Comparison of ENCODE assay signal across 8 cellular contexts in genomic region chr14:49863483-49864262, GRCh38. TPM values are rescaled to one million over a fixed set of nuclear protein-coding genes. Genes with fewer than 3 reads are reported as not detected.
A peak's percentile ranks its signal among the peaks of the same experiment; 100 is the strongest.
DNase-seq lines count a peak whose midpoint lies in the region; ATAC-seq, FAIRE-seq and TF ChIP-seq lines count a peak whose summit lies in the region.

No MANE protein-coding gene starts in this region.

- DNase-seq in AG04450 (ENCODE audit: low read depth, low spot score) (no peak), HCT116 (ENCODE audit: low read depth, low spot score) (no peak), GM12878 (ENCODE audit: low read depth, low spot score) (no peak), mesendoderm (peak; percentile 63), middle frontal gyrus (ENCODE audit: extremely low spot score, low spot score) (no peak), GF-D8 (lab: John Stamatoyannopoulos, UW) (no peak), NCI-H345 treated with DMSO at 0.1 percent for 48 hours (lab: John Stamatoyannopoulos, UW; ENCODE audit: unreplicated experiment) (no peak)

- peak overlapping the region; percentile 84 for H3K56ac ChIP-seq in mesendoderm (ENCODE audit: low read length)

- no peak for TF ChIP-seq POLR2A in HCT116 (IDR thresholded peaks at IDR 0.05; ENCODE audit: borderline replicate concordance, extremely low read depth, insufficient read depth, insufficient read length)
- TF ChIP-seq POLR2A in GM12878 (IDR thresholded peaks at IDR 0.05; ENCODE audit: low read depth, low read length), result 0 out of 2 replicates have a peak, but pooled peaks have one; percentile 17

- H3K9ac ChIP-seq in HCT116 (ENCODE audit: low read length), result peak overlapping the region; percentile 93
- H3K9ac ChIP-seq in GM12878 (ENCODE audit: control insufficient read depth, insufficient read depth, low read length), result peak overlapping the region; percentile 75
- peak overlapping the region; percentile 70 for H3K9ac ChIP-seq in mesendoderm (ENCODE audit: low read length)

- RAD21 ChIA-PET in HCT116 (lab: Charles Lee; ENCODE audit: low non-redundant PET in 1 of 2, low total read pairs in 2 of 2, uncharacterized antibody in 2 of 2, unreplicated experiment in 2 of 2), result no interaction called here
- RAD21 ChIA-PET in GM12878 (lab: Charles Lee; ENCODE audit: unreplicated experiment), result interaction anchor here (0.8 to 6.3 kb wide), 28 partner anchors 8 to 398 kb away, joined by 3 to 80 read pairs (median 6); partner anchors contain the start of genes ARF6, DNAAF2, MGAT2 and NEMF

- POLR2A ChIA-PET in AG04450 (lab: Yijun Ruan, JAX), result interaction anchor here (0.7 to 2.5 kb wide), 5 partner anchors 11 to 253 kb away, joined by 3 to 28 read pairs (median 6); partner anchors contain the start of genes NEMF and VCPKMT
- POLR2A ChIA-PET in HCT116 (lab: Charles Lee), result interaction anchor here (0.7 to 1.9 kb wide), 7 partner anchors 8 to 253 kb away, joined by 3 to 8 read pairs (median 3); partner anchors contain the start of genes ARF6, DNAAF2 and VCPKMT
- POLR2A ChIA-PET in GM12878 (lab: Charles Lee), result interaction anchor here (0.6 to 5.1 kb wide), 35 partner anchors 12 to 258 kb away, joined by 3 to 54 read pairs (median 5); partner anchors contain the start of genes MGAT2, NEMF, RPL36AL and VCPKMT

- H2AFZ ChIP-seq in HCT116 (ENCODE audit: low read depth, low read length, poor library complexity, severe bottlenecking) (no peak overlapping the region), GM12878 (ENCODE audit: control insufficient read depth, low read depth, low read length) (peak overlapping the region; percentile 38)

- no peaks in the 10 kb centered on the region for H3K79me1 ChIP-seq in mesendoderm (ENCODE audit: low read length)

- H2AK5ac ChIP-seq in mesendoderm (ENCODE audit: low read length), result no peak overlapping the region

- in situ Hi-C loops in GM12878 (cut with MboI), result loop anchor here (10.0 kb wide), 1 partner anchor 231 kb away; no protein-coding TSS in a partner anchor

- H4K20me1 ChIP-seq in HCT116 (ENCODE audit: insufficient read depth) (no peaks in the 10 kb centered on the region), GM12878 (ENCODE audit: control insufficient read depth, insufficient read depth) (no peaks in the 10 kb centered on the region)

- no peak overlapping the region for H3K23ac ChIP-seq in mesendoderm (ENCODE audit: low read length)

- H2BK15ac ChIP-seq in mesendoderm (replicated peaks; ENCODE audit: low read depth), result no peak overlapping the region

- no peaks in the 10 kb centered on the region for H3K36me3 ChIP-seq in HCT116 (ENCODE audit: control insufficient read depth in 1 of 2, insufficient read depth in 2 of 2, low read length in 2 of 2)
- no peaks in the 10 kb centered on the region for H3K36me3 ChIP-seq in GM12878 (ENCODE audit: control insufficient read depth in 2 of 2, insufficient read depth in 2 of 2, low read length in 1 of 2)
- H3K36me3 ChIP-seq in mesendoderm (ENCODE audit: control insufficient read depth, insufficient read depth, low read length), result no peaks in the 10 kb centered on the region

- H3K27me3 ChIP-seq in AG04450 (ENCODE audit: control insufficient read depth, insufficient read depth, low read length) (no peaks in the 10 kb centered on the region), HCT116 (ENCODE audit: insufficient read depth, low read length) (no peaks in the 10 kb centered on the region), GM12878 (replicated peaks in 1 of 2; ENCODE audit: control insufficient read depth in 2 of 2, insufficient read depth in 2 of 2, low read length in 1 of 2) (no peaks in the 10 kb centered on the region), mesendoderm (ENCODE audit: insufficient read depth, low read length, poor library complexity) (no peaks in the 10 kb centered on the region)

- no peak for FAIRE-seq in GM12878 (lab: Jason Lieb, UNC)

- H4K8ac ChIP-seq in mesendoderm (ENCODE audit: low read depth, low read length), result no peak overlapping the region

- TF ChIP-seq EP300 in GM12878 (IDR thresholded peaks at IDR 0.05; ENCODE audit: borderline replicate concordance in 1 of 2, control insufficient read depth in 1 of 2, low read depth in 2 of 2, low read length in 2 of 2), result no peak

- H4K5ac ChIP-seq in mesendoderm (ENCODE audit: low read length), result no peak overlapping the region

- H3K27ac ChIP-seq in AG04450 (ENCODE audit: low read depth, low read length) (peak overlapping the region; percentile 100), HCT116 (ENCODE audit: low read depth, low read length) (peak overlapping the region; percentile 61), GM12878 (ENCODE audit: control insufficient read depth, insufficient read depth) (peak overlapping the region; percentile 73), mesendoderm (ENCODE audit: low read depth, low read length) (no peak overlapping the region)

- H3K4me1 ChIP-seq in HCT116 (ENCODE audit: control insufficient read depth in 1 of 2, insufficient read depth in 2 of 2, low read length in 2 of 2) (peaks cover 15 to 53% of the 10 kb centered on the region in 2 experiments; a peak in 3 of 4 replicates), GM12878 (ENCODE audit: control insufficient read depth, insufficient read depth, low read length) (peaks cover 5% of the 10 kb centered on the region), mesendoderm (ENCODE audit: control insufficient read depth, low read depth, low read length) (no peaks in the 10 kb centered on the region)

- H3K4ac ChIP-seq in mesendoderm (ENCODE audit: low read depth, low read length), result peak overlapping the region; percentile 70

- H3K9me3 ChIP-seq in AG04450 (ENCODE audit: control insufficient read depth, insufficient read depth, low read length) (peaks cover 4% of the 10 kb centered on the region; the same call in 1 of the 2 replicates), HCT116 (ENCODE audit: control insufficient read depth in 1 of 2, insufficient read depth in 1 of 2, low read depth in 1 of 2, low read length in 2 of 2) (no peaks in the 10 kb centered on the region), GM12878 (replicated peaks; ENCODE audit: control insufficient read depth, insufficient read depth, low read length) (no peaks in the 10 kb centered on the region; the same call in 1 of the 3 replicates)

- BruUV-seq in HCT116 (replicated peaks; lab: Mats Ljungman, UMichigan) (no TSS peak), GM12878 (replicated peaks; lab: Mats Ljungman, UMichigan) (no TSS peak)

- no peak overlapping the region for H2BK120ac ChIP-seq in mesendoderm (ENCODE audit: low read depth, low read length)

- TF ChIP-seq RAD21 in HCT116 (IDR thresholded peaks at IDR 0.05; ENCODE audit: low read depth), result no peak
- TF ChIP-seq RAD21 in GM12878 (IDR thresholded peaks at IDR 0.05; ENCODE audit: insufficient read depth, low read depth, low read length), result no peak

- SMC1A ChIA-PET in GM12878 (lab: Charles Lee; ENCODE audit: uncharacterized antibody, unreplicated experiment), result interaction anchor here (0.6 to 11.4 kb wide), 31 partner anchors 11 to 269 kb away, joined by 3 to 91 read pairs (median 6); partner anchors contain the start of genes ARF6 and NEMF

- peak overlapping the region; percentile 72 for H3K4me3 ChIP-seq in AG04450 (ENCODE audit: low read depth, low read length)
- H3K4me3 ChIP-seq in HCT116 (replicated peaks in 1 of 2; ENCODE audit: low read depth in 1 of 2, low read length in 2 of 2), result peak overlapping the region; percentile 54 to 97
- H3K4me3 ChIP-seq in GM12878, result peak overlapping the region; percentile 92
- H3K4me3 ChIP-seq in mesendoderm (ENCODE audit: low read length), result peak overlapping the region; percentile 44

- H2BK5ac ChIP-seq in mesendoderm (ENCODE audit: low read length), result no peak overlapping the region

- H3K79me2 ChIP-seq in HCT116 (ENCODE audit: insufficient read depth, low read length) (no peaks in the 10 kb centered on the region), GM12878 (ENCODE audit: control insufficient read depth, insufficient read depth, low read length) (peaks cover 15% of the 10 kb centered on the region), mesendoderm (ENCODE audit: control insufficient read depth, insufficient read depth, low read length) (no peaks in the 10 kb centered on the region)

- no peak overlapping the region for H3K18ac ChIP-seq in mesendoderm (ENCODE audit: low read length)

- TF ChIP-seq CTCF in AG04450 (IDR thresholded peaks at IDR 0.05; ENCODE audit: low read depth, low read length) (no peak), HCT116 (IDR thresholded peaks at IDR 0.05 in 2 of 3, conservative IDR thresholded peaks at IDR 0.05 in 1 of 3; ENCODE audit: borderline replicate concordance in 1 of 3, insufficient read depth in 1 of 3, low read depth in 2 of 3, low read length in 2 of 3) (no peak), GM12878 (IDR thresholded peaks at IDR 0.05 in 2 of 3, conservative IDR thresholded peaks at IDR 0.05 in 1 of 3; ENCODE audit: control insufficient read depth in 2 of 3, extremely low read depth in 1 of 3, insufficient read depth in 1 of 3, low read depth in 3 of 3, low read length in 3 of 3) (no peak)

- H3K9me2 ChIP-seq in HCT116 (ENCODE audit: insufficient read depth), result no peaks in the 10 kb centered on the region

- 2% methylated on average over 9 of the region's 9 CpGs for WGBS in GM12878 (ENCODE audit: insufficient coverage, insufficient replicate concordance, low lambda C conversion rate, missing lambda C conversion rate)
- no CpG with 5 or more reads among the region's 9 CpGs for WGBS in mesendoderm (ENCODE audit: extremely low coverage, insufficient coverage, low lambda C conversion rate)

- ATAC-seq in HCT116, result no peak
- peak; percentile 30 for ATAC-seq in GM12878
- no peak for ATAC-seq in GM19023 (IDR thresholded peaks at IDR 0.05; ENCODE audit: unreplicated experiment)

- intact Hi-C loops in HCT116 (cut with micrococcal nuclease), result loop anchor here (2.0 to 10.0 kb wide), 4 partner anchors 139 to 669 kb away; partner anchors contain the start of genes DMAC2L, L2HGDH, MAP4K5 and SOS2
- intact Hi-C loops in GM12878 (cut with micrococcal nuclease; ENCODE audit: unreplicated experiment), result loop anchor here (2.0 to 5.0 kb wide), 5 partner anchors 139 to 449 kb away; partner anchors contain the start of genes DMAC2L, L2HGDH and SOS2

- CTCF ChIA-PET in AG04450 (lab: Charles Lee) (interaction anchor here (0.6 to 6.6 kb wide), 13 partner anchors 9 to 369 kb away, joined by 3 to 256 read pairs (median 5); partner anchors contain the start of genes NEMF and VCPKMT), HCT116 (lab: Charles Lee) (interaction anchor here (0.6 to 4.6 kb wide), 11 partner anchors 11 to 449 kb away, joined by 3 to 76 read pairs (median 5); partner anchors contain the start of genes ARF6, DMAC2L, L2HGDH and NEMF), GM12878 (lab: Yijun Ruan, JAX) (interaction anchor here (0.9 to 13.8 kb wide), 23 partner anchors 13 to 457 kb away, joined by 3 to 243 read pairs (median 6); partner anchors contain the start of genes NEMF and VCPKMT)

- peak overlapping the region; percentile 98 for H3K4me2 ChIP-seq in HCT116 (ENCODE audit: low read length)
- H3K4me2 ChIP-seq in GM12878 (ENCODE audit: control insufficient read depth, insufficient read depth), result peak overlapping the region; percentile 64
- peak overlapping the region; percentile 59 for H3K4me2 ChIP-seq in mesendoderm (ENCODE audit: low read length)

RNA-seq across cellular contexts. Expression of gene NEMF, which starts 11.1 kb away (rescaled TPM):
- polyA plus RNA-seq in AG04450 (2011; rRNA removed) (39.8 and 48.6 TPM in 2 replicates), GM12878 (2011; rRNA removed) (60.2 and 86.4 TPM in 2 replicates), GM12878 (2014; fragmentation: Illumina TruSeq; extraction: Trizol) (73.9 and 93.3 TPM in 2 replicates), GM12878 (2014; fragmentation: Nextera tagmentation; extraction: Ambion mirVana) (10 to 100 TPM; 36.8 to 62.6 TPM), GM12878 (2014; rRNA removed) (28.6 and 31.5 TPM in 2 replicates), GM12878 (2016; fragmentation: Nextera tagmentation; extraction: Ambion mirVana) (10 to 100 TPM; 62.0 to 72.5 TPM)
- 66.8 and 104 TPM in 2 replicates for polyA minus RNA-seq in AG04450 (2011; rRNA and poly(A)+ RNA removed)
- total RNA-seq in HCT116 (2021; ENCODE audit: unreplicated experiment) (57.7 TPM), GM12878 (2014; rRNA removed) (46.7 and 58.0 TPM in 2 replicates), GM12878 (2014; rRNA removed; fragmentation: Illumina TruSeq; extraction: Trizol) (80.1 and 87.2 TPM in 2 replicates), GM12878 (2021) (47.7 and 49.4 TPM in 2 replicates)
- 21.6 and 26.1 TPM in 2 replicates for polyA plus RNA-seq in HCT116 (2012)
- total RNA-seq in GM12878 (2013; cell fraction: nucleolus; rRNA removed), result 415 and 438 TPM in 2 replicates
- polyA plus RNA-seq in GM12878 (2011; ENCODE audit: low read depth), result 15.2 TPM
- 12.5 and 20.0 TPM in 2 replicates for polyA plus RNA-seq in GM12878 (2011; cell fraction: cytosol; rRNA removed)
- polyA plus RNA-seq in GM12878 (2011; cell fraction: nucleus; rRNA removed), result 81.1 and 95.0 TPM in 2 replicates
- polyA plus RNA-seq in GM12878 (2012), result 33.0 and 33.7 TPM in 2 replicates
- 76.8 and 95.8 TPM in 2 replicates for polyA minus RNA-seq in GM12878 (2011; rRNA and poly(A)+ RNA removed)
- polyA minus RNA-seq in GM12878 (2011; cell fraction: cytosol; rRNA and poly(A)+ RNA removed), result 18.6 and 21.8 TPM in 2 replicates
- polyA minus RNA-seq in GM12878 (2011; cell fraction: nucleus; rRNA and poly(A)+ RNA removed), result 72.4 and 134 TPM in 2 replicates
- 54.8 TPM for polyA plus RNA-seq in mesendoderm (2013, experiment 1 of 2)
- polyA plus RNA-seq in mesendoderm (2013, experiment 2 of 2), result 55.7 TPM

RNA-seq across cellular contexts. Expression of gene ARF6, which starts 29.2 kb away (rescaled TPM):
- 27.1 and 28.0 TPM in 2 replicates for polyA plus RNA-seq in AG04450 (2011; rRNA removed)
- polyA minus RNA-seq in AG04450 (2011; rRNA and poly(A)+ RNA removed), result 26.8 and 28.1 TPM in 2 replicates
- 88.8 TPM for total RNA-seq in HCT116 (2021; ENCODE audit: unreplicated experiment)
- polyA plus RNA-seq in HCT116 (2012), result 40.5 and 43.0 TPM in 2 replicates
- 27.7 and 30.1 TPM in 2 replicates for total RNA-seq in GM12878 (2013; cell fraction: nucleolus; rRNA removed)
- total RNA-seq in GM12878 (2014; rRNA removed), result 64.5 and 66.1 TPM in 2 replicates
- total RNA-seq in GM12878 (2014; rRNA removed; fragmentation: Illumina TruSeq; extraction: Trizol), result 49.8 and 50.0 TPM in 2 replicates
- 91.3 and 94.2 TPM in 2 replicates for total RNA-seq in GM12878 (2021)
- 27.1 TPM for polyA plus RNA-seq in GM12878 (2011; ENCODE audit: low read depth)
- 47.8 and 52.2 TPM in 2 replicates for polyA plus RNA-seq in GM12878 (2011; rRNA removed)
- 32.4 and 36.0 TPM in 2 replicates for polyA plus RNA-seq in GM12878 (2011; cell fraction: cytosol; rRNA removed)
- polyA plus RNA-seq in GM12878 (2011; cell fraction: nucleus; rRNA removed), result 27.7 and 42.9 TPM in 2 replicates
- 57.0 and 69.3 TPM in 2 replicates for polyA plus RNA-seq in GM12878 (2012)
- polyA plus RNA-seq in GM12878 (2014; fragmentation: Illumina TruSeq; extraction: Trizol), result 74.8 and 82.5 TPM in 2 replicates
- polyA plus RNA-seq in GM12878 (2014; fragmentation: Nextera tagmentation; extraction: Ambion mirVana), result 10 to 100 TPM; 46.8 to 86.6 TPM
- 69.1 and 73.0 TPM in 2 replicates for polyA plus RNA-seq in GM12878 (2014; rRNA removed)
- 100 to 1,000 TPM; 125 to 128 TPM for polyA plus RNA-seq in GM12878 (2016; fragmentation: Nextera tagmentation; extraction: Ambion mirVana)
- 35.5 and 38.3 TPM in 2 replicates for polyA minus RNA-seq in GM12878 (2011; rRNA and poly(A)+ RNA removed)
- 16.7 and 23.6 TPM in 2 replicates for polyA minus RNA-seq in GM12878 (2011; cell fraction: cytosol; rRNA and poly(A)+ RNA removed)
- 20.7 and 36.2 TPM in 2 replicates for polyA minus RNA-seq in GM12878 (2011; cell fraction: nucleus; rRNA and poly(A)+ RNA removed)
- polyA plus RNA-seq in mesendoderm (2013, experiment 1 of 2), result 42.5 TPM
- polyA plus RNA-seq in mesendoderm (2013, experiment 2 of 2), result 41.9 TPM
